ENCODE assay signal across 1 cellular context in the genomic region with DNA sequence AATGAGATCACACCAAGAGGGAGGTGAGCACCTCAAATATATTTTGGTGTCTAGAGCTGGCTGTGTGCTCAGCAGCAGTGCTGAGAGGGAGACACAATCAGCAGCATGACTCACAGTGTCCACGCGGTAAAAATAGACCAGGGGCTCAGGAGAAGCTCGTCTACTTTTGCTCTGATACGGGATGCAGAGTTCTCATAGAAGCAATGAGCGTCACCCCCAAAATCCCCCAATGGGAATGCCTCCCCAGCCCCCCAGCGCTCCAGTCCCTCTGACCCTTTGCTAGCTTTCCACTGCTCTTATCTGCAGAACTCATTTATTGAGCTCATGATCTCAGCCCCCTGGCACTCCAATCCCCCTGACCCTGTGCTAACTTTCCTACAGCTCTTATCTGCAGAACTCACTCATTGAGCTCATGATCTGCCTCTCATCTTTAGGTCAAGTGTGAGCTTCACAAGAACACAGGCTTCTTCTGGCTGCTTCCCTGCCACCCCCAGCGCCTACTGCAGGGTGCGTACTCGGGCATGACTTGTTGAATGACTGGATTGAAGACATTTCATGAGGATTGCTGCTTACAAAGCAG.
TF ChIP-seq lines count a peak whose summit lies in the region.

No MANE protein-coding gene starts in this region.

TF ChIP-seq in GM23338, 12 proteins besides CTCF, POLR2A, EP300 and RAD21 (continued from another document):
- TF ChIP-seq ZNF462 (CRISPR knock-in tag; IDR thresholded peaks at IDR 0.05) (no peak), ZNF331 (CRISPR knock-in tag; IDR thresholded peaks at IDR 0.05; ENCODE audit: low read depth) (no peak), EZH2 (IDR thresholded peaks at IDR 0.05; ENCODE audit: low read depth, unreplicated experiment) (no peak), REST (IDR thresholded peaks at IDR 0.05; ENCODE audit: unreplicated experiment) (no peak), JUNB (IDR thresholded peaks at IDR 0.05; ENCODE audit: unreplicated experiment) (no peak), EZH2phosphoT487 (IDR thresholded peaks at IDR 0.05; ENCODE audit: unreplicated experiment) (no peak), STAT1 (IDR thresholded peaks at IDR 0.05; ENCODE audit: unreplicated experiment) (no peak), POLR2AphosphoS5 (IDR thresholded peaks at IDR 0.05; ENCODE audit: low read depth) (no peak), CREB1 (CRISPR knock-in tag; IDR thresholded peaks at IDR 0.05; ENCODE audit: low read depth) (no peak), NANOG (IDR thresholded peaks at IDR 0.05; ENCODE audit: borderline replicate concordance) (no peak)
